Comparison of ENCODE assay signal across 7 cellular contexts in the genomic region with DNA sequence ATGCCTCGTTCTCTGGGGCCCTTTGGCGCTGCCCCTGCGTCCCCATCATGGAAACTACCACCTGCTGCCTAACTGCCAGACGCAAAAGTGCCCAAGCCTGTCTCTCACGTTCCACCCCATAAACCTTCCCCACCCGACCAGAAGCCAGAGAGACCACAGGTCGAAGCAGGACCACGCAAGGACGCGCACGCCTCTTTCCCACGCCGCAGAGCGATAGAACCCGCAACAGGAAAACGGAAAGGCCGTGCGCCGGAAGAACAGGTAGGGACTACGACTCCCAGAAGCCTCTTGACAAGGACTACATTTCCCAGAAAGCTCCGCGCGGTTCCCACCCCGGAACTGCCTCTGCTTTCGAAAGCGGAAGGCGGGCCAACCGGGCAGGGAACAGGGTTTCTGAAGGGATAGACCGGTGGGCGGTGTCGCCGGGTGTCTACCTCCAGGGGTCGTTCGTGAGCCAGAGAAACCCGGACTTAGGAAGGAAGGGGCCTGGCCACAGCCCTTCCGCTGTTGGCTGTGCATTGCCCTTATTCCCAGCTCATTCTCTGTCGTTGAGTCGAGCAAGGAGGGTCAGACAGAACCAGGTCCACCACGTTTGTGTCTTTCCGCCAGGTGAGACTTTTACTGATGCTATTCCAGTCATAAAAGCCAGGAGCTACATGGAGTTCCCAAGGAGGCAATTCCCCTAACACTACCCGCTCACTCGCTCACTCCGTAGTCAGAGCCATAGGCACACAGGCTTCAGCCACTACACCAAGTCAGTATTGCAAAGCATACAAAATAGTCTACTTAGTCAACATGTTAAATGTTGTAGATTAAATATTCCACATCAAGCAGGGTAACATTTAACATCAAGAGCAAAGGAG. TPM values are rescaled to one million over a fixed set of nuclear protein-coding genes. Genes with fewer than 3 reads are reported as not detected.
DNase-seq lines count a peak whose midpoint lies in the region; ATAC-seq and TF ChIP-seq lines count a peak whose summit lies in the region.

No MANE protein-coding gene starts in this region.

- peak; percentile 95 for ATAC-seq in GM18499 (IDR thresholded peaks at IDR 0.05; ENCODE audit: insufficient read depth, unreplicated experiment)
- ATAC-seq in HG02943 (IDR thresholded peaks at IDR 0.05; ENCODE audit: low read depth, unreplicated experiment): peak; percentile 95

- peak overlapping the region; percentile 98 for H3K27ac Mint-ChIP-seq in T-helper 2 cell treated with Interferon-gamma antibody and Interleukin-4, amounts not matched to agents 5 μg/mL and 100 μg/mL, for 36 hours

- peak overlapping the region; percentile 80 for H3K27ac ChIP-seq in hepatocyte

- no peaks in the 10 kb centered on the region for H3K27me3 ChIP-seq in hepatocyte

- H3K4me1 ChIP-seq in hepatocyte (ENCODE audit: insufficient read depth): peaks cover 8% of the 10 kb centered on the region

- H3K9me3 ChIP-seq in hepatocyte (ENCODE audit: low read depth): no peaks in the 10 kb centered on the region

- H3K9me3 Mint-ChIP-seq in T-helper 2 cell treated with Interferon-gamma antibody and Interleukin-4, amounts not matched to agents 5 μg/mL and 100 μg/mL, for 36 hours: no peaks in the 10 kb centered on the region

- WGBS in hepatocyte (ENCODE audit: low lambda C conversion rate, missing lambda C conversion rate): 9% methylated on average over 43 of the region's 43 CpGs

- DNase-seq in NCI-H187 (lab: John Stamatoyannopoulos, UW) (peak; percentile 88 to 93), astrocyte of the cerebellum (ENCODE audit: low read depth) (peak; percentile 94), hepatocyte (ENCODE audit: low spot score) (peak; percentile 98), retina (peak; percentile 98)
- peak; percentile 98 for DNase-seq in T-helper 2 cell treated with Interferon-gamma antibody and Interleukin-4, amounts not matched to agents 5 μg/mL and 100 μg/mL, for 36 hours (ENCODE audit: low spot score)

- H3K79me2 ChIP-seq in hepatocyte: no peaks in the 10 kb centered on the region

- peaks cover 2% of the 10 kb centered on the region for H3K36me3 Mint-ChIP-seq in T-helper 2 cell treated with Interferon-gamma antibody and Interleukin-4, amounts not matched to agents 5 μg/mL and 100 μg/mL, for 36 hours (ENCODE audit: low read depth)

- in situ Hi-C loops in astrocyte of the cerebellum (cut with HindIII; ENCODE audit: low sequenced_read_pairs): no loop called here

- H3K4me1 Mint-ChIP-seq in T-helper 2 cell treated with Interferon-gamma antibody and Interleukin-4, amounts not matched to agents 5 μg/mL and 100 μg/mL, for 36 hours (ENCODE audit: low read depth): peaks cover 48% of the 10 kb centered on the region

- H3K4me2 ChIP-seq in hepatocyte: peak overlapping the region; percentile 88

- H3K36me3 ChIP-seq in hepatocyte (replicated peaks; ENCODE audit: insufficient read depth, low read depth): no peaks in the 10 kb centered on the region

- H3K4me3 ChIP-seq in astrocyte of the cerebellum (ENCODE audit: low read depth, low read length) (peak overlapping the region; percentile 83), hepatocyte (peak overlapping the region; percentile 58)

- H3K27me3 Mint-ChIP-seq in T-helper 2 cell treated with Interferon-gamma antibody and Interleukin-4, amounts not matched to agents 5 μg/mL and 100 μg/mL, for 36 hours (ENCODE audit: low read depth): no peaks in the 10 kb centered on the region

- H4K20me1 ChIP-seq in hepatocyte (ENCODE audit: insufficient read depth, poor library complexity, severe bottlenecking): no peaks in the 10 kb centered on the region

- TF ChIP-seq CTCF in astrocyte of the cerebellum (IDR thresholded peaks at IDR 0.05; ENCODE audit: low read depth, low read length, missing control alignments) (peak; percentile 67), hepatocyte (IDR thresholded peaks at IDR 0.05; ENCODE audit: poor library complexity) (peak; percentile 89)

- peak overlapping the region; percentile 88 for H2AFZ ChIP-seq in hepatocyte

- no peaks in the 10 kb centered on the region for H3K9me2 ChIP-seq in hepatocyte (replicated peaks; ENCODE audit: insufficient read depth)

- peak overlapping the region; percentile 92 for H3K4me3 Mint-ChIP-seq in T-helper 2 cell treated with Interferon-gamma antibody and Interleukin-4, amounts not matched to agents 5 μg/mL and 100 μg/mL, for 36 hours

RNA-seq across cellular contexts. Expression of a gene that starts 56.6 kb away (rescaled TPM):
- 122 and 140 TPM in 2 replicates for total RNA-seq in hepatocyte
- polyA plus RNA-seq in hepatocyte: 31.6 and 32.7 TPM in 2 replicates

Comparison
In these comparisons a context has a peak if more than half of its experiments do, and no peak if none do; other contexts are left out.
1. Peak in every context shown above with its lines: DNase-seq, ATAC-seq, H3K4me3 ChIP-seq and H3K27ac ChIP-seq.